ENCODE assay signal across 1 cellular context in genomic region chr4:104942990-104943758, GRCh38.
TF ChIP-seq lines count a peak whose summit lies in the region.

No MANE protein-coding gene starts in this region.

TF ChIP-seq in GM12878, 131 proteins besides CTCF, POLR2A, EP300 and RAD21 (continued from another document and continues in another):
- TF ChIP-seq BCL3 (IDR thresholded peaks at IDR 0.05; ENCODE audit: borderline replicate concordance, insufficient read depth, low read depth, low read length, poor library complexity, severe bottlenecking) (no peak), NKRF (conservative IDR thresholded peaks at IDR 0.05) (no peak), SRF (IDR thresholded peaks at IDR 0.05; ENCODE audit: low read depth in 2 of 2, low read length in 2 of 2) (no peak), ZBTB40 (IDR thresholded peaks at IDR 0.05; ENCODE audit: borderline replicate concordance) (peak; percentile 68; the same call in 1 of the 2 replicates), FOXM1 (IDR thresholded peaks at IDR 0.05; ENCODE audit: low read depth, low read length) (peak; percentile 72; the same call in 1 of the 2 replicates), RELA (IDR thresholded peaks at IDR 0.05; ENCODE audit: borderline replicate concordance, partially characterized antibody) (no peak), ZZZ3 (IDR thresholded peaks at IDR 0.05; ENCODE audit: control insufficient read depth, insufficient read length, low read depth) (no peak), PBX3 (IDR thresholded peaks at IDR 0.05; ENCODE audit: insufficient replicate concordance, low read depth, low read length) (peak; percentile 84), NR2C2 (IDR thresholded peaks at IDR 0.05; ENCODE audit: borderline replicate concordance, control insufficient read depth, insufficient read length, low read depth) (no peak), CREB1 (IDR thresholded peaks at IDR 0.05; ENCODE audit: low read depth) (0 out of 2 replicates have a peak, but pooled peaks have one; percentile 7), MEF2A (IDR thresholded peaks at IDR 0.05; ENCODE audit: insufficient read depth, low read depth, low read length) (0 out of 2 replicates have a peak, but pooled peaks have one; percentile 53), ZNF687 (IDR thresholded peaks at IDR 0.05) (peak; percentile 58; the same call in 1 of the 2 replicates), ZBED1 (IDR thresholded peaks at IDR 0.05; ENCODE audit: borderline replicate concordance) (no peak), ZNF217 (IDR thresholded peaks at IDR 0.05) (no peak), EED (IDR thresholded peaks at IDR 0.05; ENCODE audit: low read depth) (0 out of 2 replicates have a peak, but pooled peaks have one; percentile 45), TCF12 (IDR thresholded peaks at IDR 0.05; ENCODE audit: low read depth, low read length) (no peak), ASH2L (IDR thresholded peaks at IDR 0.05; ENCODE audit: borderline replicate concordance, low read depth) (no peak), CBX3 (IDR thresholded peaks at IDR 0.05; ENCODE audit: borderline replicate concordance, low read depth) (no peak), TCF7 (IDR thresholded peaks at IDR 0.05; ENCODE audit: borderline replicate concordance) (no peak), STAT3 (IDR thresholded peaks at IDR 0.05; ENCODE audit: low read depth, low read length) (no peak), RCOR1 (conservative IDR thresholded peaks at IDR 0.05; ENCODE audit: low read depth, low read length) (no peak), LARP7 (IDR thresholded peaks at IDR 0.05) (no peak), KDM1A (IDR thresholded peaks at IDR 0.05; ENCODE audit: borderline replicate concordance) (no peak), MTA2 (IDR thresholded peaks at IDR 0.05; ENCODE audit: low read depth) (peak; percentile 29; the same call in 1 of the 2 replicates), POLR2AphosphoS2 (IDR thresholded peaks at IDR 0.05; ENCODE audit: low read depth, low read length) (no peak), RUNX3 (IDR thresholded peaks at IDR 0.05; ENCODE audit: low read length) (peak; percentile 95), HCFC1 (IDR thresholded peaks at IDR 0.05; ENCODE audit: low read length) (no peak), ZNF24 (IDR thresholded peaks at IDR 0.05) (no peak), HDAC6 (IDR thresholded peaks at IDR 0.05; ENCODE audit: unreplicated experiment) (no peak), SMC3 (IDR thresholded peaks at IDR 0.05; ENCODE audit: borderline replicate concordance, low read length) (peak; percentile 9; the same call in 1 of the 2 replicates), CEBPZ (IDR thresholded peaks at IDR 0.05; ENCODE audit: low read depth, low read length) (no peak), NFYA (IDR thresholded peaks at IDR 0.05; ENCODE audit: borderline replicate concordance, low read depth, low read length) (no peak), SREBF1 (IDR thresholded peaks at IDR 0.05; ENCODE audit: low read length) (no peak), PAX5 (IDR thresholded peaks at IDR 0.05; ENCODE audit: borderline replicate concordance, low read depth, low read length) (peak; percentile 44; the same call in 1 of the 2 replicates), EZH2 (IDR thresholded peaks at IDR 0.05; ENCODE audit: borderline replicate concordance, control insufficient read depth, low read depth, low read length) (no peak), MAX (IDR thresholded peaks at IDR 0.05; ENCODE audit: low read depth, low read length) (no peak), IRF4 (IDR thresholded peaks at IDR 0.05; ENCODE audit: low read depth, low read length) (no peak), ATF2 (IDR thresholded peaks at IDR 0.05; ENCODE audit: low read length) (peak; percentile 57; the same call in 1 of the 2 replicates), CHD1 (IDR thresholded peaks at IDR 0.05; ENCODE audit: low read depth, low read length) (no peak), BMI1 (IDR thresholded peaks at IDR 0.05; ENCODE audit: borderline replicate concordance) (no peak), IKZF1 (conservative IDR thresholded peaks at IDR 0.05) (peak; percentile 22; the same call in 1 of the 2 replicates), RAD51 (IDR thresholded peaks at IDR 0.05) (no peak), CBX5 (IDR thresholded peaks at IDR 0.05; ENCODE audit: low read depth) (no peak), SIN3A (IDR thresholded peaks at IDR 0.05; ENCODE audit: low read depth, low read length) (no peak), MLLT1 (IDR thresholded peaks at IDR 0.05) (peak; percentile 92)
